9 cellular contexts compared by ENCODE assay signal in genomic region chr14:77043984-77044485, GRCh38. TPM values are rescaled to one million over a fixed set of nuclear protein-coding genes. Genes with fewer than 3 reads are reported as not detected.
DNase-seq lines count a peak whose midpoint lies in the region; ATAC-seq and TF ChIP-seq lines count a peak whose summit lies in the region.
"Had no signal": no experiment of that assay in that cellular context is flagged by ENCODE, and none has a peak within 500 bp of the region (broad histone marks: within the 10 kb centered on the region; RNA-seq: fewer than 3 reads in every experiment).

No MANE protein-coding gene starts in this region.

- H3K36me3 Mint-ChIP-seq in activated T-helper 17 cell treated with anti-CD3 and anti-CD28 coated beads, Interleukin-2, amount 50 U/mL, for 72 hours (ENCODE audit: low read depth), result no peaks in the 10 kb centered on the region

- TF ChIP-seq CTCF in right lobe of liver (IDR thresholded peaks at IDR 0.05), result no peak

- no peaks in the 10 kb centered on the region for H3K9me3 Mint-ChIP-seq in activated T-helper 17 cell treated with anti-CD3 and anti-CD28 coated beads, Interleukin-2, amount 50 U/mL, for 72 hours

- no peak for ATAC-seq in activated T-helper 17 cell treated with anti-CD3 and anti-CD28 coated beads, Interleukin-2, amount 50 U/mL, for 72 hours (replicated peaks)
- ATAC-seq in right lobe of liver (peak in 1 of 4 donors; percentile 1), GM21786 (IDR thresholded peaks at IDR 0.05; ENCODE audit: unreplicated experiment) (no peak)

- H3K4me3 ChIP-seq in right lobe of liver, result no peak overlapping the region
- H3K4me3 ChIP-seq in stomach smooth muscle (ENCODE audit: low read length in 2 of 2), result no peak overlapping the region

- H3K4me1 Mint-ChIP-seq in activated T-helper 17 cell treated with anti-CD3 and anti-CD28 coated beads, Interleukin-2, amount 50 U/mL, for 72 hours, result peaks cover 28% of the 10 kb centered on the region

- H3K4me1 ChIP-seq in right lobe of liver (peaks cover 2 to 73% (median 51%) of the 10 kb centered on the region in 4 donors), stomach smooth muscle (ENCODE audit: control insufficient read depth, insufficient read depth, low read length) (peaks cover 63% of the 10 kb centered on the region)

- H3K4me3 Mint-ChIP-seq in activated T-helper 17 cell treated with anti-CD3 and anti-CD28 coated beads, Interleukin-2, amount 50 U/mL, for 72 hours, result peak overlapping the region; percentile 63

- H3K27ac ChIP-seq in right lobe of liver (peak overlapping the region; percentile 91 to 98 (median 93)), stomach smooth muscle (ENCODE audit: low read length) (peak overlapping the region; percentile 95)
- H3K27ac ChIP-seq: 22Rv1 had no signal

- peak overlapping the region; percentile 89 for H3K27ac Mint-ChIP-seq in activated T-helper 17 cell treated with anti-CD3 and anti-CD28 coated beads, Interleukin-2, amount 50 U/mL, for 72 hours

- H3K9ac ChIP-seq in stomach smooth muscle (ENCODE audit: low read length in 2 of 2), result peak overlapping the region; percentile 7 to 42

- intact Hi-C loops in right lobe of liver (cut with DNase I), result no loop called here

- TF ChIP-seq POLR2A in right lobe of liver (IDR thresholded peaks at IDR 0.05), result no peak

- no peaks in the 10 kb centered on the region for H3K27me3 Mint-ChIP-seq in activated T-helper 17 cell treated with anti-CD3 and anti-CD28 coated beads, Interleukin-2, amount 50 U/mL, for 72 hours

- H3K9me3 ChIP-seq in right lobe of liver (no peaks in the 10 kb centered on the region), stomach smooth muscle (ENCODE audit: control insufficient read depth in 2 of 2, low read length in 2 of 2) (no peaks in the 10 kb centered on the region)

- H3K27me3 ChIP-seq in right lobe of liver, result no peaks in the 10 kb centered on the region
- H3K27me3 ChIP-seq in stomach smooth muscle (ENCODE audit: control insufficient read depth in 1 of 2, insufficient read depth in 2 of 2, low read length in 2 of 2), result no peaks in the 10 kb centered on the region

- 37% methylated on average over 7 of the region's 8 CpGs for WGBS in right lobe of liver (ENCODE audit: insufficient coverage, low coverage, low lambda C conversion rate, missing lambda C conversion rate)

- DNase-seq in DMS 273 (lab: John Stamatoyannopoulos, UW; ENCODE audit: unreplicated experiment) (peak; percentile 51), DMS 273 treated with DMSO at 0.1 percent for 48 hours (lab: John Stamatoyannopoulos, UW) (no peak), right lobe of liver (peak in 1 of 3 donors; percentile 52), AG20443 (ENCODE audit: low spot score) (no peak), NCI-H82 treated with DMSO at 0.1 percent for 48 hours (lab: John Stamatoyannopoulos, UW; ENCODE audit: unreplicated experiment) (no peak)

- H3K36me3 ChIP-seq in right lobe of liver, result no peaks in the 10 kb centered on the region
- H3K36me3 ChIP-seq in stomach smooth muscle (ENCODE audit: control insufficient read depth in 2 of 2, insufficient read depth in 2 of 2, low read length in 2 of 2), result no peaks in the 10 kb centered on the region

RNA-seq across cellular contexts. Expression of gene IRF2BPL, which starts 15.5 kb away (rescaled TPM):
- 10 to 100 TPM; 14.2 to 25.5 TPM for total RNA-seq in activated T-helper 17 cell treated with anti-CD3 and anti-CD28 coated beads, Interleukin-2, amount 50 U/mL, for 72 hours
- 10 to 100 TPM; 11.7 to 18.1 (median 13.7) TPM for total RNA-seq in right lobe of liver

RNA-seq across cellular contexts. Expression of gene CIPC, which starts 54.0 kb away (rescaled TPM):
- total RNA-seq in activated T-helper 17 cell treated with anti-CD3 and anti-CD28 coated beads, Interleukin-2, amount 50 U/mL, for 72 hours, result 10 to 100 TPM in 1 of 2 donors, 1 to 10 TPM in 1; 8.5 to 11.8 TPM
- total RNA-seq in right lobe of liver, result 10 to 100 TPM; 10.4 to 18.7 (median 12.7) TPM
